8 cellular contexts compared by ENCODE assay signal in the genomic region with DNA sequence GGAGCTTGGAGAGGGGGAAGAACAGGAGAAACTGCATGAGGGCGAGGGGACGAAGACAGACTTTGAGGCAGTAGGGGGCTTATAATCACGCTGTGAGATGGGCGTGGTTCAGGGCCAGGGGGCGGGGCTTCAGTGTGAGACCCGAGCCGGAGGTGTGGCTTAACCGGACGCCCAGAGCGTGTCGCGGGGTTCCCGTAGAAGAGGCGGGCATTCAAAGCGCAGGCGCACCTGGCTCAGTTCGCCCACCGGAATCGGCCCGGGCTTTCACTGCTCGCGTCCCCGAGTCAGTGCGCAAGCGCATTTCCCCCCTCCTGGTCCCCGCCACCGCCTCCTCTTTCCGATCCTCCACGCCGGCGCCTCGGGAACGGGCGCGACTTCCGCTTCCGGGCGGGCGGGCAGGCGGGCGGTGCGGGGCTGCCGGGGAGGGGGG. TPM values are rescaled to one million over a fixed set of nuclear protein-coding genes. Genes with fewer than 3 reads are reported as not detected.
A peak's percentile ranks its signal among the peaks of the same experiment; 100 is the strongest.
DNase-seq lines count a peak whose midpoint lies in the region; ATAC-seq, FAIRE-seq and TF ChIP-seq lines count a peak whose summit lies in the region.

No MANE protein-coding gene starts in this region.

- CTCF ChIA-PET in WTC11 (lab: Charles Lee) = interaction anchor here (0.5 to 4.4 kb wide), 23 partner anchors 8 to 459 kb away, joined by 3 to 55 read pairs (median 7); partner anchors contain the start of genes CCDC106, TMEM238, U2AF2 and ZNF579

- DNase-seq in AG09309 (ENCODE audit: low read depth) = peak; percentile 71
- DNase-seq in NCI-H226 = peak; percentile 99
- DNase-seq in WTC11 (ENCODE audit: low spot score) = peak; percentile 98
- peak; percentile 91 for DNase-seq in bronchial epithelial cell (ENCODE audit: low read depth)
- DNase-seq in islet precursor cell = peak; percentile 99
- DNase-seq in stimulated activated CD4-positive, alpha-beta T cell treated with anti-CD3 and anti-CD28 coated beads, Interleukin-12 subunit alpha, Interleukin-12 subunit beta, amount 100 ng/mL, for 24 hours (ENCODE audit: low read depth in 2 of 2) = peak; percentile 98

- peaks cover 22% of the 10 kb centered on the region for H3K36me3 Mint-ChIP-seq in WTC11

- peaks cover 27% of the 10 kb centered on the region for H3K4me1 Mint-ChIP-seq in WTC11

- H3K9me3 Mint-ChIP-seq in WTC11 = no peaks in the 10 kb centered on the region

- in situ Hi-C loops in GM18951 (cut with MboI; ENCODE audit: low sequenced_read_pairs, unreplicated experiment) = no loop called here

- H3K27me3 Mint-ChIP-seq in WTC11 (ENCODE audit: low read depth) = no peaks in the 10 kb centered on the region

- H3K36me3 ChIP-seq in bronchial epithelial cell (ENCODE audit: control insufficient read depth, insufficient read depth, low read length) = peaks cover 13% of the 10 kb centered on the region

- ATAC-seq in HG03196 (IDR thresholded peaks at IDR 0.05; ENCODE audit: unreplicated experiment) (peak; percentile 62), WTC11 (peak; percentile 58)

- no peaks in the 10 kb centered on the region for H3K27me3 ChIP-seq in bronchial epithelial cell (ENCODE audit: control insufficient read depth, insufficient read depth, low read length)

- H3K4me3 ChIP-seq in AG09309 (ENCODE audit: control insufficient read depth, low read depth, low read length) (peak overlapping the region; percentile 85), bronchial epithelial cell (ENCODE audit: low read depth, low read length) (peak overlapping the region; percentile 62)

- TF ChIP-seq CTCF in AG09309 (IDR thresholded peaks at IDR 0.05; ENCODE audit: control insufficient read depth, insufficient read depth, low read depth, low read length, missing control alignments) (no peak), WTC11 (IDR thresholded peaks at IDR 0.05) (no peak), bronchial epithelial cell (IDR thresholded peaks at IDR 0.05; ENCODE audit: insufficient read depth, low read length, severe bottlenecking) (no peak)

- peak; percentile 59 for TF ChIP-seq POLR2A in GM18951 (IDR thresholded peaks at IDR 0.05; ENCODE audit: extremely low read depth, insufficient read depth, insufficient read length)

- POLR2A ChIA-PET in WTC11 (lab: Charles Lee) = interaction anchor here (0.6 to 1.9 kb wide), 9 partner anchors 8 to 412 kb away, joined by 3 to 9 read pairs (median 5); partner anchors contain the start of genes NAT14 and ZNF784

- H3K4me3 Mint-ChIP-seq in WTC11 = peak overlapping the region; percentile 83

- FAIRE-seq in bronchial epithelial cell (lab: Jason Lieb, UNC) = no peak

- H3K27ac Mint-ChIP-seq in WTC11 = peak overlapping the region; percentile 99

TF ChIP-seq in WTC11, 78 proteins besides CTCF, POLR2A, EP300 and RAD21 (continues in another document):
- TF ChIP-seq ZNF219 (CRISPR knock-in tag; IDR thresholded peaks at IDR 0.05; ENCODE audit: borderline replicate concordance) = no peak
- TF ChIP-seq HMGXB4 (CRISPR knock-in tag; IDR thresholded peaks at IDR 0.05) = no peak
- no peak for TF ChIP-seq ZNF425 (CRISPR knock-in tag; conservative IDR thresholded peaks at IDR 0.05)
- no peak for TF ChIP-seq ZNF317 (CRISPR knock-in tag; IDR thresholded peaks at IDR 0.05; ENCODE audit: borderline replicate concordance, low read depth)
- TF ChIP-seq GABPB1 (CRISPR knock-in tag; IDR thresholded peaks at IDR 0.05) = peak; percentile 34; the same call in 1 of the 2 replicates
- TF ChIP-seq ZNF423 (CRISPR knock-in tag; IDR thresholded peaks at IDR 0.05) = no peak
- TF ChIP-seq, protein P1, sequence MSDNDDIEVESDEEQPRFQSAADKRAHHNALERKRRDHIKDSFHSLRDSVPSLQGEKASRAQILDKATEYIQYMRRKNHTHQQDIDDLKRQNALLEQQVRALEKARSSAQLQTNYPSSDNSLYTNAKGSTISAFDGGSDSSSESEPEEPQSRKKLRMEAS (CRISPR knock-in tag; IDR thresholded peaks at IDR 0.05) = no peak
- TF ChIP-seq CREB1 (CRISPR knock-in tag; IDR thresholded peaks at IDR 0.05) = no peak
- TF ChIP-seq MYBL2 (CRISPR knock-in tag; IDR thresholded peaks at IDR 0.05) = no peak
- peak; percentile 83 for TF ChIP-seq SP1 (CRISPR knock-in tag; conservative IDR thresholded peaks at IDR 0.05)
- TF ChIP-seq ESRRA (CRISPR knock-in tag; IDR thresholded peaks at IDR 0.05; ENCODE audit: borderline replicate concordance) = no peak
- no peak for TF ChIP-seq RORB (CRISPR knock-in tag; IDR thresholded peaks at IDR 0.05)
- no peak for TF ChIP-seq RELA (CRISPR knock-in tag; IDR thresholded peaks at IDR 0.05; ENCODE audit: borderline replicate concordance)
- TF ChIP-seq PREB (CRISPR knock-in tag; IDR thresholded peaks at IDR 0.05; ENCODE audit: borderline replicate concordance) = no peak
- TF ChIP-seq ZNF281 (CRISPR knock-in tag; IDR thresholded peaks at IDR 0.05) = no peak

RNA-seq across cellular contexts. Expression of gene ZNF865, which starts 0.2 kb away (rescaled TPM):
- total RNA-seq in WTC11 (2021) (18.5 to 21.7 TPM (median 19.0 TPM) in 3 replicates), bronchial epithelial cell (0.53 and 0.64 TPM in 2 replicates)

RNA-seq across cellular contexts. Expression of gene ZNF524, which starts 5.1 kb away (rescaled TPM):
- total RNA-seq in WTC11 (2021) (5.5 to 6.3 TPM (median 5.5 TPM) in 3 replicates), bronchial epithelial cell (18.4 and 19.6 TPM in 2 replicates)

RNA-seq across cellular contexts. Expression of gene FIZ1, which starts 5.9 kb away (rescaled TPM):
- total RNA-seq in WTC11 (2021) (20.1 to 22.7 TPM (median 20.6 TPM) in 3 replicates), bronchial epithelial cell (2.1 and 3.5 TPM in 2 replicates)

RNA-seq across cellular contexts. Expression of gene ZNF784, which starts 19.1 kb away (rescaled TPM):
- total RNA-seq in WTC11 (2021) (9.9 to 12.1 TPM (median 11.4 TPM) in 3 replicates), bronchial epithelial cell (5.0 and 5.1 TPM in 2 replicates)

RNA-seq across cellular contexts. Expression of gene ZNF579, which starts 24.6 kb away (rescaled TPM):
- total RNA-seq in WTC11 (2021) (29.7 to 30.4 TPM (median 30.0 TPM) in 3 replicates), bronchial epithelial cell (1.8 and 2.2 TPM in 2 replicates)

Comparison
In these comparisons a context has a peak if more than half of its experiments do, and no peak if none do; other contexts are left out.
1. Peak in every context shown above with its lines: DNase-seq, ATAC-seq and H3K4me3 ChIP-seq.
2. RNA of gene ZNF865, which starts 0.2 kb away (total RNA-seq): 18.5 to 21.7 TPM in WTC11; 0.53 to 0.64 TPM in bronchial epithelial cell; every median in the first group is over 10 times any median in the second.